Comparison of ENCODE assay signal across 1 cellular context in genomic region chr19:49875801-49876421, GRCh38.
A peak's percentile ranks its signal among the peaks of the same experiment; 100 is the strongest.
TF ChIP-seq lines count a peak whose summit lies in the region.

No MANE protein-coding gene starts in this region.

TF ChIP-seq in HepG2, 621 proteins besides CTCF, POLR2A, EP300 and RAD21 (continued from another document and continues in another):
- no peak for TF ChIP-seq UBTF (CRISPR knock-in tag; IDR thresholded peaks at IDR 0.05)
- no peak for TF ChIP-seq ZNF12 (CRISPR knock-in tag; IDR thresholded peaks at IDR 0.05)
- TF ChIP-seq, protein P1, sequence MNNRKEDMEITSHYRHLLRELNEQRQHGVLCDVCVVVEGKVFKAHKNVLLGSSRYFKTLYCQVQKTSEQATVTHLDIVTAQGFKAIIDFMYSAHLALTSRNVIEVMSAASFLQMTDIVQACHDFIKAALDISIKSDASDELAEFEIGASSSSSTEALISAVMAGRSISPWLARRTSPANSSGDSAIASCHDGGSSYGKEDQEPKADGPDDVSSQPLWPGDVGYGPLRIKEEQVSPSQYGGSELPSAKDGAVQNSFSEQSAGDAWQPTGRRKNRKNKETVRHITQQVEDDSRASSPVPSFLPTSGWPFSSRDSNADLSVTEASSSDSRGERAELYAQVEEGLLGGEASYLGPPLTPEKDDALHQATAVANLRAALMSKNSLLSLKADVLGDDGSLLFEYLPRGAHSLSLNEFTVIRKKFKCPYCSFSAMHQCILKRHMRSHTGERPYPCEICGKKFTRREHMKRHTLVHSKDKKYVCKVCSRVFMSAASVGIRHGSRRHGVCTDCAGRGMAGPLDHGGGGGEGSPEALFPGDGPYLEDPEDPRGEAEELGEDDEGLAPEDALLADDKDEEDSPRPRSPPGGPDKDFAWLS (CRISPR knock-in tag; IDR thresholded peaks at IDR 0.05; ENCODE audit: borderline replicate concordance): no peak
- no peak for TF ChIP-seq HNRNPH1 (optimal IDR thresholded peaks at IDR 0.05; ENCODE audit: low read depth, low read length)
- no peak for TF ChIP-seq ESRRA (CRISPR knock-in tag; IDR thresholded peaks at IDR 0.05; ENCODE audit: low read depth)
- 0 out of 2 replicates have a peak, but pooled peaks have one; percentile 6 for TF ChIP-seq SP140L (CRISPR knock-in tag; IDR thresholded peaks at IDR 0.05; ENCODE audit: borderline replicate concordance)
- TF ChIP-seq ARNT2 (CRISPR knock-in tag; IDR thresholded peaks at IDR 0.05; ENCODE audit: low read depth): no peak
- no peak for TF ChIP-seq KAT2B (IDR thresholded peaks at IDR 0.05; ENCODE audit: borderline replicate concordance, low read depth, low read length)
- no peak for TF ChIP-seq GTF3A (CRISPR knock-in tag; conservative IDR thresholded peaks at IDR 0.05)
- TF ChIP-seq SMAD9 (CRISPR knock-in tag; IDR thresholded peaks at IDR 0.05): no peak
- TF ChIP-seq ZNF101 (CRISPR knock-in tag; IDR thresholded peaks at IDR 0.05; ENCODE audit: borderline replicate concordance, low read depth): no peak
- TF ChIP-seq MIER2 (CRISPR knock-in tag; IDR thresholded peaks at IDR 0.05): no peak
- TF ChIP-seq KLF16 (CRISPR knock-in tag; IDR thresholded peaks at IDR 0.05): no peak
- TF ChIP-seq MYPOP (CRISPR knock-in tag; IDR thresholded peaks at IDR 0.05): no peak
- TF ChIP-seq ZNF501 (CRISPR knock-in tag; IDR thresholded peaks at IDR 0.05): no peak
- TF ChIP-seq STAT6 (CRISPR knock-in tag; IDR thresholded peaks at IDR 0.05; ENCODE audit: borderline replicate concordance): no peak
- no peak for TF ChIP-seq TOPORS (CRISPR knock-in tag; IDR thresholded peaks at IDR 0.05)
- TF ChIP-seq ZNF280B (CRISPR knock-in tag; IDR thresholded peaks at IDR 0.05; ENCODE audit: borderline replicate concordance): no peak; the same call in 1 of the 2 replicates
- TF ChIP-seq SIX4 (CRISPR knock-in tag; IDR thresholded peaks at IDR 0.05): no peak
- TF ChIP-seq PITX1 (CRISPR knock-in tag; IDR thresholded peaks at IDR 0.05): no peak
- TF ChIP-seq ZNF207 (IDR thresholded peaks at IDR 0.05; ENCODE audit: borderline replicate concordance): no peak
- TF ChIP-seq HNRNPL (IDR thresholded peaks at IDR 0.05; ENCODE audit: low read depth, low read length): no peak
- no peak for TF ChIP-seq MTF1 (CRISPR knock-in tag; IDR thresholded peaks at IDR 0.05)
- TF ChIP-seq YEATS2 (CRISPR knock-in tag; IDR thresholded peaks at IDR 0.05; ENCODE audit: borderline replicate concordance): 0 out of 2 replicates have a peak, but pooled peaks have one; percentile 54
- TF ChIP-seq MAF1 (CRISPR knock-in tag; IDR thresholded peaks at IDR 0.05; ENCODE audit: borderline replicate concordance): no peak
- TF ChIP-seq U2AF1 (optimal IDR thresholded peaks at IDR 0.05; ENCODE audit: low read depth, low read length): no peak
- TF ChIP-seq SMARCE1 (IDR thresholded peaks at IDR 0.05; ENCODE audit: borderline replicate concordance): no peak
- no peak for TF ChIP-seq PHF5A (CRISPR knock-in tag; IDR thresholded peaks at IDR 0.05; ENCODE audit: low read depth, unreplicated experiment)
- TF ChIP-seq SMAD3 (CRISPR knock-in tag; IDR thresholded peaks at IDR 0.05): 0 out of 2 replicates have a peak, but pooled peaks have one; percentile 21
- peak; percentile 34; the same call in 1 of the 2 replicates for TF ChIP-seq PREB (CRISPR knock-in tag; IDR thresholded peaks at IDR 0.05)
- TF ChIP-seq ZNF850 (CRISPR knock-in tag; conservative IDR thresholded peaks at IDR 0.05): no peak
- no peak for TF ChIP-seq ZNF33B (CRISPR knock-in tag; IDR thresholded peaks at IDR 0.05)
- TF ChIP-seq ZXDC (CRISPR knock-in tag; IDR thresholded peaks at IDR 0.05): no peak
- no peak for TF ChIP-seq MAFK (conservative IDR thresholded peaks at IDR 0.05 in 1 of 2, IDR thresholded peaks at IDR 0.05 in 1 of 2; ENCODE audit: low read length in 2 of 2)
- no peak for TF ChIP-seq CEBPB (IDR thresholded peaks at IDR 0.05; ENCODE audit: borderline replicate concordance, low read depth, low read length)
- no peak for TF ChIP-seq ZNF879 (CRISPR knock-in tag; IDR thresholded peaks at IDR 0.05)
- no peak for TF ChIP-seq REL (CRISPR knock-in tag; conservative IDR thresholded peaks at IDR 0.05)
- 0 out of 2 replicates have a peak, but pooled peaks have one; percentile 8 for TF ChIP-seq ZNF761 (CRISPR knock-in tag; conservative IDR thresholded peaks at IDR 0.05)
- no peak for TF ChIP-seq ZNF547 (CRISPR knock-in tag; IDR thresholded peaks at IDR 0.05)
- no peak for TF ChIP-seq ZNF550 (CRISPR knock-in tag; IDR thresholded peaks at IDR 0.05; ENCODE audit: borderline replicate concordance)
- 0 out of 2 replicates have a peak, but pooled peaks have one; percentile 0 for TF ChIP-seq MEF2D (CRISPR knock-in tag; IDR thresholded peaks at IDR 0.05)
- no peak for TF ChIP-seq ZNF451 (CRISPR knock-in tag; IDR thresholded peaks at IDR 0.05)
